8 cellular contexts compared by ENCODE assay signal in the genomic region with DNA sequence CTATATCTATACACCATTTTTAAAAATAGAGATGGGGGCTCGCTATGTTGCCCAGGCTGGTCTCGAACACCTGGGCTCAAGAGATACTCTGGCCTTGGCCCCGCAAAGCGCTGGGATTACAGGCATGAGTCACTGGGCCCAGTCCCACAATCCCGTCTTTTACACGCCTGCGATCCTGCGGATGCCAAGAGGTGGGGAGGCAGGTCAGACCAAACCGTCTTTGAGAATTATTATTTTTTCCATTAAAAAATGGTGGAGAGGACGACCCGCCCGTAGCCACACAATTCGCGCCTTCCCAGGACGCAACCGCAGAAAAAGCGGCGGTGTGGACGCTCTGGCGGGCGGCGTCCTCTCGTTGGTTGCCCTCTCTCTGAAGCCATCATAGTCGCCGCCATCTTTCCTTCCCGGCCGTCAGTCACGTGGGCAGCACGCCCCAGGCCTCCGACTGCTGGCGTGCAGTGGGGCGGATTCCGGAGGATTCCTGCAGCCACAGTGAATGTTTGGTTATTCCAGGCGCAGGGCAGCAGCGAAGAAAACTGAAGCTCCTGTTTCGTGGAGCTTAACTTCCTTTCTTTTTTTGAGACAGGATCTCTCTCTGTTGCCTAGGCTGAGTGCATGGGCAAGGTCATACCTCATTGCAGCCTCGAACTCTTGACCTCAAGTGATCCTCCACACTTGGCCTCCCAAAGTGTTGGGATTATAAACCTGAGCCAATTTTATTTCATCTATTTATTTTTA. TPM values are rescaled to one million over a fixed set of nuclear protein-coding genes. Genes with fewer than 3 reads are reported as not detected.
DNase-seq lines count a peak whose midpoint lies in the region; ATAC-seq and TF ChIP-seq lines count a peak whose summit lies in the region.

No MANE protein-coding gene starts in this region.

- in situ Hi-C loops in Caki2 (cut with HindIII; ENCODE audit: low pct_unique_long_range_greater_than_20kb, low sequenced_read_pairs): no loop called here

- DNase-seq in Caki2 (ENCODE audit: low read depth) (peak; percentile 80), H4 (ENCODE audit: low spot score) (peak; percentile 94), NCI-H2171 treated with DMSO at 0.1 percent for 48 hours (lab: John Stamatoyannopoulos, UW) (peak; percentile 93), choroid plexus epithelial cell (ENCODE audit: low read depth) (peak; percentile 94)
- peak; percentile 86 for DNase-seq in activated CD4-positive, alpha-beta T cell treated with anti-CD3 and anti-CD28 coated beads for 48 hours
- DNase-seq in stimulated activated CD4-positive, alpha-beta T cell treated with anti-CD3 and anti-CD28 coated beads, Interleukin-15, amount 100 ng/mL, for 24 hours: peak; percentile 88

- peak overlapping the region; percentile 52 for H3K4me3 ChIP-seq in choroid plexus epithelial cell (ENCODE audit: low read depth, low read length)

- TF ChIP-seq CTCF in choroid plexus epithelial cell (conservative IDR thresholded peaks at IDR 0.05; ENCODE audit: low read depth, low read length): no peak

- no peaks in the 10 kb centered on the region for H3K27me3 ChIP-seq in layer of hippocampus (ENCODE audit: control insufficient read depth, insufficient read depth, low read length)

- no peak for ATAC-seq in HG02870 (IDR thresholded peaks at IDR 0.05; ENCODE audit: unreplicated experiment)

- H3K27ac ChIP-seq in layer of hippocampus (ENCODE audit: low read depth, low read length): peak overlapping the region; percentile 92

RNA-seq across cellular contexts. Expression of gene EPHB4, which starts 9.9 kb away (rescaled TPM):
- total RNA-seq in Caki2 (2014; rRNA removed; shearing (Covaris generic); ENCODE audit: low replicate concordance): 31.9 and 43.6 TPM in 2 replicates
- 29.9 and 37.1 TPM in 2 replicates for total RNA-seq in H4 (2014; rRNA removed; shearing (Covaris generic))

RNA-seq across cellular contexts. Expression of gene SLC12A9, which starts 15.2 kb away (rescaled TPM):
- total RNA-seq in Caki2 (2014; rRNA removed; shearing (Covaris generic); ENCODE audit: low replicate concordance): 16.5 and 19.8 TPM in 2 replicates
- 4.9 and 5.6 TPM in 2 replicates for total RNA-seq in H4 (2014; rRNA removed; shearing (Covaris generic))

RNA-seq across cellular contexts. Expression of gene TRIP6, which starts 29.9 kb away (rescaled TPM):
- total RNA-seq in Caki2 (2014; rRNA removed; shearing (Covaris generic); ENCODE audit: low replicate concordance): 234 and 286 TPM in 2 replicates
- total RNA-seq in H4 (2014; rRNA removed; shearing (Covaris generic)): 78.5 and 95.5 TPM in 2 replicates

RNA-seq across cellular contexts. Expression of gene SRRT, which starts 37.6 kb away (rescaled TPM):
- total RNA-seq in Caki2 (2014; rRNA removed; shearing (Covaris generic); ENCODE audit: low replicate concordance): 72.5 and 75.8 TPM in 2 replicates
- 44.3 and 46.8 TPM in 2 replicates for total RNA-seq in H4 (2014; rRNA removed; shearing (Covaris generic))

RNA-seq across cellular contexts. Expression of gene UFSP1, which starts 52.2 kb away (rescaled TPM):
- 7.4 and 11.8 TPM in 2 replicates for total RNA-seq in Caki2 (2014; rRNA removed; shearing (Covaris generic); ENCODE audit: low replicate concordance)
- total RNA-seq in H4 (2014; rRNA removed; shearing (Covaris generic)): 6.3 and 6.7 TPM in 2 replicates
